ENCODE assay signal across 1 cellular context in genomic region chr13:75985132-75985531, GRCh38.
A peak's percentile ranks its signal among the peaks of the same experiment; 100 is the strongest.
TF ChIP-seq lines count a peak whose summit lies in the region.

No MANE protein-coding gene starts in this region.

TF ChIP-seq in K562, 482 proteins besides CTCF, POLR2A, EP300 and RAD21 (continued from another document):
- TF ChIP-seq BCLAF1 (IDR thresholded peaks at IDR 0.05; ENCODE audit: borderline replicate concordance in 1 of 2, control insufficient read depth in 1 of 2, low read depth in 2 of 2, low read length in 1 of 2) = no peak
- TF ChIP-seq NFE2 (IDR thresholded peaks at IDR 0.05; ENCODE audit: low read depth) = 0 out of 2 replicates have a peak, but pooled peaks have one; percentile 5
- TF ChIP-seq SAP30 (IDR thresholded peaks at IDR 0.05; ENCODE audit: borderline replicate concordance, insufficient read depth, low read depth, low read length, poor library complexity, severe bottlenecking) = no peak
- no peak for TF ChIP-seq TARDBP (IDR thresholded peaks at IDR 0.05)
- no peak for TF ChIP-seq ETV1 (tag; conservative IDR thresholded peaks at IDR 0.05; ENCODE audit: low read depth)
- TF ChIP-seq CHAMP1 (IDR thresholded peaks at IDR 0.05) = peak; percentile 88
- no peak for TF ChIP-seq SMARCC2 (IDR thresholded peaks at IDR 0.05; ENCODE audit: low read depth)
- peak; percentile 68 for TF ChIP-seq MEIS2 (IDR thresholded peaks at IDR 0.05; ENCODE audit: partially characterized antibody)
- TF ChIP-seq CAMTA2 (CRISPR knock-in tag; conservative IDR thresholded peaks at IDR 0.05) = no peak
- TF ChIP-seq TBL1XR1 (IDR thresholded peaks at IDR 0.05; ENCODE audit: low read length in 2 of 2) = 0 out of 4 replicates have a peak, but pooled peaks of 1 of the 2 experiments have one; percentile 31
- TF ChIP-seq BCL6 (CRISPR knock-in tag; IDR thresholded peaks at IDR 0.05) = no peak
- no peak for TF ChIP-seq ZNF57 (CRISPR knock-in tag; IDR thresholded peaks at IDR 0.05)
- TF ChIP-seq RBM39 (optimal IDR thresholded peaks at IDR 0.05; ENCODE audit: low read depth, low read length) = no peak
- TF ChIP-seq SPI1 (IDR thresholded peaks at IDR 0.05; ENCODE audit: borderline replicate concordance, low read depth, low read length) = no peak
- TF ChIP-seq KDM5B (IDR thresholded peaks at IDR 0.05; ENCODE audit: insufficient replicate concordance, low read depth, low read length) = no peak
- no peak for TF ChIP-seq ZNF274 (IDR thresholded peaks at IDR 0.05; ENCODE audit: borderline replicate concordance, low read depth, low read length)
- no peak for TF ChIP-seq MBD1 (CRISPR knock-in tag; IDR thresholded peaks at IDR 0.05)
- TF ChIP-seq ZNF232 (CRISPR knock-in tag; IDR thresholded peaks at IDR 0.05) = no peak
- no peak for TF ChIP-seq TAF7 (tag; IDR thresholded peaks at IDR 0.05)
- 0 out of 4 replicates have a peak, but pooled peaks of 1 of the 2 experiments have one; percentile 37 for TF ChIP-seq RCOR1 (IDR thresholded peaks at IDR 0.05; ENCODE audit: borderline replicate concordance in 1 of 2, low read depth in 2 of 2, low read length in 2 of 2)
- no peak for TF ChIP-seq TCFL5 (CRISPR knock-in tag; conservative IDR thresholded peaks at IDR 0.05)
- no peak for TF ChIP-seq CHD1 (IDR thresholded peaks at IDR 0.05; ENCODE audit: low read length)
- TF ChIP-seq ZNF134 (CRISPR knock-in tag; conservative IDR thresholded peaks at IDR 0.05) = no peak
- no peak for TF ChIP-seq NR4A1 (CRISPR knock-in tag; IDR thresholded peaks at IDR 0.05)
- no peak for TF ChIP-seq NR4A1 (tag; IDR thresholded peaks at IDR 0.05)
- no peak for TF ChIP-seq KAT2B (IDR thresholded peaks at IDR 0.05; ENCODE audit: low read depth, low read length)
- TF ChIP-seq MCM7 (IDR thresholded peaks at IDR 0.05) = no peak
- no peak for TF ChIP-seq NR1H2 (CRISPR knock-in tag; IDR thresholded peaks at IDR 0.05)
- TF ChIP-seq C11orf30 (IDR thresholded peaks at IDR 0.05; ENCODE audit: low read depth) = peak; percentile 55; the same call in 1 of the 2 replicates
- TF ChIP-seq GMEB1 (CRISPR knock-in tag; IDR thresholded peaks at IDR 0.05) = no peak
- peak; percentile 85 for TF ChIP-seq TEAD4 (IDR thresholded peaks at IDR 0.05; ENCODE audit: low read length)
- no peak for TF ChIP-seq TEAD4 (CRISPR knock-in tag; IDR thresholded peaks at IDR 0.05; ENCODE audit: borderline replicate concordance)
- TF ChIP-seq GATA2 (CRISPR knock-in tag; IDR thresholded peaks at IDR 0.05) = peak; percentile 15; the same call in 1 of the 2 replicates
- TF ChIP-seq HMG20B (CRISPR knock-in tag; IDR thresholded peaks at IDR 0.05) = no peak
- TF ChIP-seq ZMIZ1 (IDR thresholded peaks at IDR 0.05; ENCODE audit: low read depth in 2 of 2, low read length in 2 of 2) = no peak
- TF ChIP-seq ZNF184 (CRISPR knock-in tag; IDR thresholded peaks at IDR 0.05) = no peak
- no peak for TF ChIP-seq NCOA6 (IDR thresholded peaks at IDR 0.05)
- peak; percentile 35 for TF ChIP-seq CCNT2 (IDR thresholded peaks at IDR 0.05; ENCODE audit: borderline replicate concordance, extremely low read depth, insufficient read length, low read depth, low read length)
- TF ChIP-seq NFXL1 (CRISPR knock-in tag; IDR thresholded peaks at IDR 0.05) = no peak
- TF ChIP-seq SNIP1 (IDR thresholded peaks at IDR 0.05; ENCODE audit: low read depth) = no peak
- TF ChIP-seq ARID1B (IDR thresholded peaks at IDR 0.05) = peak; percentile 93
- no peak for TF ChIP-seq TFAM (CRISPR knock-in tag; conservative IDR thresholded peaks at IDR 0.05)
- TF ChIP-seq KAT8 (IDR thresholded peaks at IDR 0.05; ENCODE audit: low read depth) = no peak
- peak; percentile 66 for TF ChIP-seq MTA2 (IDR thresholded peaks at IDR 0.05; ENCODE audit: low read depth)
- TF ChIP-seq PHF20 (IDR thresholded peaks at IDR 0.05; ENCODE audit: partially characterized antibody) = no peak
- TF ChIP-seq L3MBTL2 (IDR thresholded peaks at IDR 0.05) = no peak
- TF ChIP-seq HES1 (IDR thresholded peaks at IDR 0.05; ENCODE audit: low read depth) = no peak
- no peak for TF ChIP-seq THAP7 (CRISPR knock-in tag; IDR thresholded peaks at IDR 0.05)
- TF ChIP-seq ELF1 (tag; IDR thresholded peaks at IDR 0.05) = no peak
- TF ChIP-seq EWSR1 (IDR thresholded peaks at IDR 0.05; ENCODE audit: borderline replicate concordance, low read depth, partially characterized antibody) = no peak
- peak; percentile 64; the same call in 1 of the 2 replicates for TF ChIP-seq STAT5A (IDR thresholded peaks at IDR 0.05; ENCODE audit: borderline replicate concordance, low read length)
- TF ChIP-seq CC2D1A (IDR thresholded peaks at IDR 0.05) = peak; percentile 55; the same call in 1 of the 2 replicates
- peak; percentile 71 for TF ChIP-seq ZNF316 (IDR thresholded peaks at IDR 0.05)
- no peak for TF ChIP-seq ZNF175 (CRISPR knock-in tag; IDR thresholded peaks at IDR 0.05; ENCODE audit: low read depth)
- TF ChIP-seq ZNF780A (CRISPR knock-in tag; IDR thresholded peaks at IDR 0.05) = no peak
- TF ChIP-seq PRPF4 (IDR thresholded peaks at IDR 0.05; ENCODE audit: insufficient read depth, low read depth, low read length, poor library complexity, severe bottlenecking) = no peak
- TF ChIP-seq NCOA1 (IDR thresholded peaks at IDR 0.05; ENCODE audit: low read depth) = peak; percentile 49; the same call in 1 of the 2 replicates
- no peak for TF ChIP-seq ZNF830 (CRISPR knock-in tag; IDR thresholded peaks at IDR 0.05)
- no peak for TF ChIP-seq RFX7 (CRISPR knock-in tag; IDR thresholded peaks at IDR 0.05)
- peak; percentile 83 for TF ChIP-seq NCOR1 (IDR thresholded peaks at IDR 0.05)
- peak; percentile 45 for TF ChIP-seq RFX1 (IDR thresholded peaks at IDR 0.05)
